In the genomic region with DNA sequence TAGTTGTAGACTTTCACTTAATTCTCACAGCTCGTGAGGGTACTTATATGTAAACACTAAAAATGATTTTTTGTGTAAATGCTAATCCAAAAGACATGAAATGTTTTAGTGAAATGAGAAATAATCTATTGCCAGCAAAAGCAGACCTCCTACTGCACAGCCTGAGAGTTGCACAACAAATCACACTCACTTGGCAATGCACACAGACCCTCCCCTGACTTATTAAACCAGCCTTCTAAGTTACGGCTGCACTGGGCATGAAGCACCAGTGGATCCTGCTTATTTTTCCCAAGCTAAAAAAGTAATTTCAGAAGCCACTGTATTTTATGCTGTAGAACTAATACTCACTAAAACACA, we compare ENCODE assay signal across 8 cellular contexts. TPM values are rescaled to one million over a fixed set of nuclear protein-coding genes. Genes with fewer than 3 reads are reported as not detected.
DNase-seq lines count a peak whose midpoint lies in the region; ATAC-seq, FAIRE-seq and TF ChIP-seq lines count a peak whose summit lies in the region.
"Had no signal": no experiment of that assay in that cellular context is flagged by ENCODE, and none has a peak within 500 bp of the region (broad histone marks: within the 10 kb centered on the region; RNA-seq: fewer than 3 reads in every experiment).

No MANE protein-coding gene starts in this region.

- peaks cover 91% of the 10 kb centered on the region for H3K79me2 ChIP-seq in SK-N-SH (ENCODE audit: insufficient read depth)

- H3K9ac ChIP-seq in SK-N-SH, result no peak overlapping the region

- no peak for TF ChIP-seq EP300 in SK-N-SH (IDR thresholded peaks at IDR 0.05; ENCODE audit: borderline replicate concordance in 1 of 2, low read depth in 1 of 2, low read length in 1 of 2)

- FAIRE-seq in D721Med (lab: Jason Lieb, UNC), result no peak

- H3K4me3 ChIP-seq in SK-N-SH (ENCODE audit: low read depth in 2 of 2, low read length in 1 of 2) (no peak overlapping the region), muscle layer of duodenum (ENCODE audit: low read depth in 1 of 2, low read length in 2 of 2) (peak overlapping the region in 1 of 2 donors; percentile 8), upper lobe of right lung (no peak overlapping the region)

- H3K36me3 ChIP-seq in SK-N-SH (replicated peaks in 1 of 2; ENCODE audit: control insufficient read depth in 1 of 2, insufficient read depth in 2 of 2, low read length in 1 of 2) (peaks cover 21 to 43% of the 10 kb centered on the region in 2 experiments), muscle layer of duodenum (ENCODE audit: control insufficient read depth in 1 of 2, insufficient read depth in 2 of 2, low read length in 2 of 2) (peaks cover 26 to 39% of the 10 kb centered on the region in 2 donors), upper lobe of right lung (peaks cover 39% of the 10 kb centered on the region)

- TF ChIP-seq CTCF in SK-N-SH (IDR thresholded peaks at IDR 0.05), result no peak
- no peak for TF ChIP-seq CTCF in upper lobe of right lung (IDR thresholded peaks at IDR 0.05)
- no peak for TF ChIP-seq CTCF in D721Med (IDR thresholded peaks at IDR 0.05; ENCODE audit: insufficient read depth, missing control alignments)

- H3K9me2 ChIP-seq in SK-N-SH, result no peaks in the 10 kb centered on the region

- TF ChIP-seq RAD21 in SK-N-SH (IDR thresholded peaks at IDR 0.05; ENCODE audit: low read length), result no peak

- H4K20me1 ChIP-seq in SK-N-SH (ENCODE audit: insufficient read depth), result peaks cover 12% of the 10 kb centered on the region; the same call in 1 of the 2 replicates

- H2AFZ ChIP-seq in SK-N-SH (ENCODE audit: low read depth), result no peak overlapping the region

- peak overlapping the region in 1 of 2 experiments; percentile 54; a peak in 3 of 4 replicates for H3K27ac ChIP-seq in SK-N-SH (ENCODE audit: low read depth in 2 of 2, low read length in 1 of 2)
- peak overlapping the region; percentile 67 for H3K27ac ChIP-seq in muscle layer of duodenum (ENCODE audit: low read length)
- peak overlapping the region; percentile 64 for H3K27ac ChIP-seq in upper lobe of right lung

- intact Hi-C loops in upper lobe of right lung (cut with DNase I), result no loop called here

- H3K4me2 ChIP-seq in SK-N-SH, result peak overlapping the region; percentile 25; the same call in 1 of the 2 replicates

- POLR2A ChIA-PET in SK-N-SH (lab: Yijun Ruan, JAX), result interaction anchor here (1.3 kb wide), 1 partner anchor 298 kb away, joined by 4 read pairs; no protein-coding TSS in a partner anchor

- H3K4me1 ChIP-seq in SK-N-SH (ENCODE audit: control insufficient read depth in 1 of 2, insufficient read depth in 2 of 2, low read depth in 1 of 2, low read length in 1 of 2) (peaks cover 13 to 50% of the 10 kb centered on the region in 2 experiments), muscle layer of duodenum (ENCODE audit: control insufficient read depth in 1 of 2, insufficient read depth in 2 of 2, low read length in 2 of 2) (peaks cover 14 to 55% of the 10 kb centered on the region in 2 donors), upper lobe of right lung (peaks cover 46% of the 10 kb centered on the region)

- CTCF ChIA-PET in SK-N-SH (lab: Yijun Ruan, JAX), result interaction anchor here (0.7 to 10.6 kb wide), 28 partner anchors 8 to 833 kb away, joined by 3 to 293 read pairs (median 8); a partner anchor contains a TSS

- DNase-seq in SK-N-SH (no peak), fibroblast of gingiva (ENCODE audit: low read depth) (peak; percentile 78), upper lobe of right lung (no peak), D721Med (ENCODE audit: insufficient read length, low spot score) (no peak)
- DNase-seq: naive thymus-derived CD8-positive, alpha-beta T cell had no signal

- H3K9me3 ChIP-seq in SK-N-SH (no peaks in the 10 kb centered on the region), muscle layer of duodenum (ENCODE audit: control insufficient read depth in 1 of 2, low read length in 2 of 2) (no peaks in the 10 kb centered on the region), upper lobe of right lung (no peaks in the 10 kb centered on the region)

- WGBS in SK-N-SH (ENCODE audit: low lambda C conversion rate), result 55% methylated on average over 2 of the region's 2 CpGs

- peak; percentile 39 for ATAC-seq in upper lobe of right lung
- no peak for ATAC-seq in HG03108 (IDR thresholded peaks at IDR 0.05; ENCODE audit: unreplicated experiment)
- no peak for ATAC-seq in HG03025 (IDR thresholded peaks at IDR 0.05; ENCODE audit: low FRiP score, unreplicated experiment)

- no peaks in the 10 kb centered on the region for H3K27me3 ChIP-seq in SK-N-SH (ENCODE audit: insufficient read depth)
- no peaks in the 10 kb centered on the region for H3K27me3 ChIP-seq in muscle layer of duodenum (ENCODE audit: low read depth, low read length)
- H3K27me3 ChIP-seq in upper lobe of right lung, result no peaks in the 10 kb centered on the region

- H3F3A ChIP-seq in SK-N-SH (replicated peaks; ENCODE audit: insufficient read depth), result peaks cover 53% of the 10 kb centered on the region

TF ChIP-seq in SK-N-SH, 30 proteins besides CTCF, POLR2A, EP300 and RAD21:
- TF ChIP-seq MEF2A (IDR thresholded peaks at IDR 0.05; ENCODE audit: borderline replicate concordance, low read depth) (no peak), NRF1 (IDR thresholded peaks at IDR 0.05; ENCODE audit: low read depth, low read length) (no peak), FOXJ3 (CRISPR knock-in tag; IDR thresholded peaks at IDR 0.05) (no peak), CHD2 (IDR thresholded peaks at IDR 0.05; ENCODE audit: low read length, partially characterized antibody) (no peak), SIN3A (IDR thresholded peaks at IDR 0.05; ENCODE audit: borderline replicate concordance, low read depth, low read length) (no peak), RFX5 (IDR thresholded peaks at IDR 0.05; ENCODE audit: low read length) (no peak), YY1 (IDR thresholded peaks at IDR 0.05; ENCODE audit: low read depth) (no peak), RCOR1 (IDR thresholded peaks at IDR 0.05; ENCODE audit: low read length) (no peak), MXI1 (IDR thresholded peaks at IDR 0.05; ENCODE audit: low read depth, low read length) (no peak)

RNA-seq across cellular contexts. Expression of a gene that starts 10.3 kb away (rescaled TPM):
- polyA plus RNA-seq in SK-N-SH (2012; rRNA removed), result 65.6 and 66.9 TPM in 2 replicates
- 72.6 and 74.4 TPM in 2 replicates for polyA plus RNA-seq in SK-N-SH (2012; cell fraction: cytosol; rRNA removed)
- polyA plus RNA-seq in SK-N-SH (2012; cell fraction: nucleus; rRNA removed), result 68.2 and 96.8 TPM in 2 replicates
- total RNA-seq in upper lobe of right lung, result 92.8 TPM

RNA-seq across cellular contexts. Expression of a gene that starts 54.3 kb away (rescaled TPM):
- polyA plus RNA-seq in SK-N-SH (2012; rRNA removed), result 415 and 421 TPM in 2 replicates
- polyA plus RNA-seq in SK-N-SH (2012; cell fraction: cytosol; rRNA removed), result 512 and 679 TPM in 2 replicates
- 70.8 and 126 TPM in 2 replicates for polyA plus RNA-seq in SK-N-SH (2012; cell fraction: nucleus; rRNA removed)
- 184 TPM for total RNA-seq in upper lobe of right lung
